In the genomic region with DNA sequence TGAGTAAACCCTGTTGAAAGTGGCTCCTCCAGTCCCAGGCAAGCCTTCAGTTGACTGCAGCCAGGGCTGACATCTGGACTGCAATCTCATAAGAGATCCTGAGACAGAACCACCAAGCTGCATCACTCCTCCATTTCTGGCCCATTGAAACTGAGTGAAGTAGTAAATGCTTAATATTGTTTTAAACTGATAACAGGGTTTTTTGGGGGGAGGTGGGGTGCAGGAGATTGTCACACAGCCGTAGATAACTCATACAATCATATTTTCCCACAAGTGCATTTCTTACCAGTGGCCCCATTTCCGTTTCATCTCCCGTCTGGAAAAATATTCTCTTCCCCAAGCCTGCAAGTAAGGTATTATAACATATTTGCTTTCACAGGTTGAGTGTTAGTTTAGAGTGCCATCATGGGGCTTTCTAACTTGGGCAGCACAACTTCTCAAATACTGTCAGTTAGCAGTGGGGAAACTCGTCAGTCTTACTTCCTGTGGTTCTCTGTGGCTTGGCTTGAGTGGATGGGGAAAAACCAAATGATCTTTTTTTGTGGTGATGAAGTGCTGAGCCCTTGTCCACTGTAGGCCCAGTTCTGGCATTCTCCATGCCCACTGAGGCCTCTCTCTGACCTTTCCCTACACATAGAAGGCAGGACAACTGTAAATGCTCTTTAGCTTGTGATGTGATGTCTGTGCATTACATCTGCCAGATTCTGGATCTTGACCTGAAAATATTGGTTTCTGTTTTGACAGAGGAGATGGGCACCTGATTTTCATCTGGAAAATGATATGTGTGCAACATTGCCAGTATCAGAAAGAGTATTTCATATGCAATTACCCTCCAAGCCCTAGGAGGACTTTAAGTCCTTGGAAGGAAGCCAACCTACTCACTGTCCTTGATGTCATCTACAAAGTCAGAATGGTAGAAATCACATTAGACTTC, we compare ENCODE assay signal across 9 cellular contexts.
A peak's percentile ranks its signal among the peaks of the same experiment; 100 is the strongest.
DNase-seq lines count a peak whose midpoint lies in the region; ATAC-seq and TF ChIP-seq lines count a peak whose summit lies in the region.
"Had no signal": no experiment of that assay in that cellular context is flagged by ENCODE, and none has a peak within 500 bp of the region (broad histone marks: within the 10 kb centered on the region; RNA-seq: fewer than 3 reads in every experiment).

No MANE protein-coding gene starts in this region.

- CTCF ChIA-PET in activated CD4-positive, alpha-beta memory T cell treated with anti-CD3 and anti-CD28 coated beads, Interleukin-2, amount 10 ng/mL, durations not matched to agents 7 days and 5 days (lab: Charles Lee): interaction anchor here (0.7 to 1.4 kb wide), 5 partner anchors 18 to 178 kb away, joined by 3 to 5 read pairs (median 3); no protein-coding TSS in a partner anchor

- peaks cover 3% of the 10 kb centered on the region for H3K27me3 Mint-ChIP-seq in activated CD4-positive, alpha-beta memory T cell treated with anti-CD3 and anti-CD28 coated beads, Interleukin-2, amount 10 ng/mL, durations not matched to agents 7 days and 5 days

- H3K9me3 ChIP-seq in SJCRH30 (replicated peaks) (no peaks in the 10 kb centered on the region), prostate gland (no peaks in the 10 kb centered on the region)
- H3K9me3 ChIP-seq: SJSA1 had no signal

- no peak for TF ChIP-seq POLR2A in prostate gland (IDR thresholded peaks at IDR 0.05)

- DNase-seq in NOMO-1 treated with DMSO at 0.1 percent for 48 hours (lab: John Stamatoyannopoulos, UW; ENCODE audit: unreplicated experiment): peak; percentile 27
- DNase-seq in NOMO-1 treated with dmso at 0.1 percent for 144 hours (lab: John Stamatoyannopoulos, UW; ENCODE audit: unreplicated experiment): no peak
- peak; percentile 52 for DNase-seq in activated CD4-positive, alpha-beta memory T cell treated with anti-CD3 and anti-CD28 coated beads, Interleukin-2, amount 10 ng/mL, durations not matched to agents 7 days and 5 days
- no peak for DNase-seq in sciatic nerve (ENCODE audit: low spot score)
- DNase-seq in SJCRH30: no peak
- no peak for DNase-seq in prostate gland (ENCODE audit: low spot score)
- DNase-seq in NCI-H748 (lab: John Stamatoyannopoulos, UW; ENCODE audit: unreplicated experiment): no peak

- H3K4me3 ChIP-seq in SJCRH30 (no peak overlapping the region), prostate gland (no peak overlapping the region)
- H3K4me3 ChIP-seq: SJSA1 had no signal

- H3K4me3 Mint-ChIP-seq in activated CD4-positive, alpha-beta memory T cell treated with anti-CD3 and anti-CD28 coated beads, Interleukin-2, amount 10 ng/mL, durations not matched to agents 7 days and 5 days: peak overlapping the region; percentile 1

- H3K9me3 Mint-ChIP-seq in activated CD4-positive, alpha-beta memory T cell treated with anti-CD3 and anti-CD28 coated beads, Interleukin-2, amount 10 ng/mL, durations not matched to agents 7 days and 5 days: no peaks in the 10 kb centered on the region

- ATAC-seq in HG03045 (IDR thresholded peaks at IDR 0.05; ENCODE audit: unreplicated experiment) (peak; percentile 80), sciatic nerve (peak; percentile 55)

- no peak for TF ChIP-seq CTCF in prostate gland (IDR thresholded peaks at IDR 0.05)

- peaks cover 10% of the 10 kb centered on the region for H3K36me3 Mint-ChIP-seq in activated CD4-positive, alpha-beta memory T cell treated with anti-CD3 and anti-CD28 coated beads, Interleukin-2, amount 10 ng/mL, durations not matched to agents 7 days and 5 days (ENCODE audit: low read depth)

- 92% methylated on average over 4 of the region's 4 CpGs for WGBS in prostate gland

- H3K4me1 Mint-ChIP-seq in activated CD4-positive, alpha-beta memory T cell treated with anti-CD3 and anti-CD28 coated beads, Interleukin-2, amount 10 ng/mL, durations not matched to agents 7 days and 5 days: peaks cover 32% of the 10 kb centered on the region

- H3K36me3 ChIP-seq in SJCRH30: no peaks in the 10 kb centered on the region
- no peaks in the 10 kb centered on the region for H3K36me3 ChIP-seq in prostate gland
- H3K36me3 ChIP-seq: SJSA1 had no signal

- H3K4me1 ChIP-seq in SJCRH30: no peaks in the 10 kb centered on the region
- H3K4me1 ChIP-seq in prostate gland (replicated peaks): no peaks in the 10 kb centered on the region

- H3K27me3 ChIP-seq in SJCRH30 (no peaks in the 10 kb centered on the region), prostate gland (replicated peaks; ENCODE audit: insufficient read depth) (no peaks in the 10 kb centered on the region)
- H3K27me3 ChIP-seq: SJSA1 had no signal

- POLR2A ChIA-PET in activated CD4-positive, alpha-beta memory T cell treated with anti-CD3 and anti-CD28 coated beads, Interleukin-2, amount 10 ng/mL, durations not matched to agents 7 days and 5 days (lab: Charles Lee): interaction anchor here (0.9 to 2.4 kb wide), 9 partner anchors 8 to 94 kb away, joined by 3 to 10 read pairs (median 5); partner anchors contain the start of gene BHLHE40

- H3K27ac ChIP-seq in SJCRH30 (no peak overlapping the region), prostate gland (no peak overlapping the region)
- H3K27ac ChIP-seq: SJSA1 had no signal

- peak overlapping the region; percentile 80 for H3K27ac Mint-ChIP-seq in activated CD4-positive, alpha-beta memory T cell treated with anti-CD3 and anti-CD28 coated beads, Interleukin-2, amount 10 ng/mL, durations not matched to agents 7 days and 5 days

- intact Hi-C loops in sciatic nerve (cut with DNase I): no loop called here
- intact Hi-C loops in prostate gland (cut with DNase I): no loop called here

Comparison
In these comparisons a context has a peak if more than half of its experiments do, and no peak if none do; other contexts are left out.
1. DNase-seq: peak in NOMO-1 treated with DMSO at 0.1 percent for 48 hours (single experiment) and activated CD4-positive, alpha-beta memory T cell treated with anti-CD3 and anti-CD28 coated beads, Interleukin-2, amount 10 ng/mL, durations not matched to agents 7 days and 5 days (single experiment); none in NOMO-1 treated with dmso at 0.1 percent for 144 hours (single experiment), sciatic nerve (single experiment), SJCRH30 (0 of 2), prostate gland (single experiment) and NCI-H748 (single experiment).